Comparison of ENCODE assay signal across 10 cellular contexts in genomic region chr3:14352002-14352627, GRCh38. TPM values are rescaled to one million over a fixed set of nuclear protein-coding genes. Genes with fewer than 3 reads are reported as not detected.
A peak's percentile ranks its signal among the peaks of the same experiment; 100 is the strongest.
DNase-seq lines count a peak whose midpoint lies in the region; ATAC-seq, FAIRE-seq and TF ChIP-seq lines count a peak whose summit lies in the region.
"Had no signal": no experiment of that assay in that cellular context is flagged by ENCODE, and none has a peak within 500 bp of the region (broad histone marks: within the 10 kb centered on the region; RNA-seq: fewer than 3 reads in every experiment).

No MANE protein-coding gene starts in this region.

- ATAC-seq in A549 (peak; percentile 65 to 86; a peak in 4 of 6 replicates), GM18502 (IDR thresholded peaks at IDR 0.05; ENCODE audit: poor library complexity, unreplicated experiment) (peak; percentile 63), HG03139 (IDR thresholded peaks at IDR 0.05; ENCODE audit: unreplicated experiment) (no peak)
- no peak for ATAC-seq in naive thymus-derived CD8-positive, alpha-beta T cell

- H3K4me2 ChIP-seq in A549 (no peak overlapping the region), osteoblast (ENCODE audit: insufficient read depth, low read length) (no peak overlapping the region)

- H3K9me3 ChIP-seq in A549: no peaks in the 10 kb centered on the region
- no peaks in the 10 kb centered on the region for H3K9me3 ChIP-seq in osteoblast (ENCODE audit: low read depth, low read length)

- TF ChIP-seq POLR2A in A549 (IDR thresholded peaks at IDR 0.05; ENCODE audit: low read length): no peak

- H3K27ac Mint-ChIP-seq in naive thymus-derived CD8-positive, alpha-beta T cell: no peak overlapping the region

- TF ChIP-seq EP300 in A549 (IDR thresholded peaks at IDR 0.05): no peak

- H3K4me1 Mint-ChIP-seq in naive thymus-derived CD8-positive, alpha-beta T cell: no peaks in the 10 kb centered on the region

- no peak overlapping the region for H3K4me3 Mint-ChIP-seq in naive thymus-derived CD8-positive, alpha-beta T cell

- no peaks in the 10 kb centered on the region for H3K9me3 Mint-ChIP-seq in naive thymus-derived CD8-positive, alpha-beta T cell

- no peaks in the 10 kb centered on the region for H3K36me3 ChIP-seq in osteoblast (ENCODE audit: insufficient read depth, low read length)

- H3K4me3 ChIP-seq in A549: no peak overlapping the region
- no peak overlapping the region for H3K4me3 ChIP-seq in osteoblast (ENCODE audit: insufficient read depth, low read length)

- H3K79me2 ChIP-seq in osteoblast (ENCODE audit: insufficient read depth, low read length): no peaks in the 10 kb centered on the region

- no peak overlapping the region for H2AFZ ChIP-seq in osteoblast (ENCODE audit: low read length)

- WGBS in A549 (ENCODE audit: missing lambda C conversion rate): 81% methylated on average over 10 of the region's 13 CpGs

- no peaks in the 10 kb centered on the region for H3K36me3 Mint-ChIP-seq in naive thymus-derived CD8-positive, alpha-beta T cell

- H3K27me3 Mint-ChIP-seq in naive thymus-derived CD8-positive, alpha-beta T cell: peaks cover 0 to 2% (median 0%) of the 10 kb centered on the region in 5 donors

- no peaks in the 10 kb centered on the region for H4K20me1 ChIP-seq in osteoblast (ENCODE audit: insufficient read depth, low read length)

- H3K4me1 ChIP-seq in A549 (no peaks in the 10 kb centered on the region), osteoblast (ENCODE audit: insufficient read depth, low read length) (no peaks in the 10 kb centered on the region)

- peaks cover 15% of the 10 kb centered on the region for H3K27me3 ChIP-seq in osteoblast (ENCODE audit: insufficient read depth, low read length)

- CTCF ChIA-PET in A549 (lab: Yijun Ruan, JAX): interaction anchor here (0.8 to 1.7 kb wide), 5 partner anchors 12 to 116 kb away, joined by 3 to 6 read pairs (median 3); no protein-coding TSS in a partner anchor

- no peak overlapping the region for H3K27ac ChIP-seq in A549
- H3K27ac ChIP-seq in osteoblast (ENCODE audit: low read depth, low read length): no peak overlapping the region

- POLR2A ChIA-PET in A549 (lab: Yijun Ruan, JAX): no interaction called here
- POLR2A ChIA-PET in naive thymus-derived CD8-positive, alpha-beta T cell (lab: Charles Lee): no interaction called here

- FAIRE-seq in A549 (lab: Jason Lieb, UNC): no peak

- no peak for TF ChIP-seq RAD21 in A549 (conservative IDR thresholded peaks at IDR 0.05 in 1 of 2, IDR thresholded peaks at IDR 0.05 in 1 of 2)

- no peak for TF ChIP-seq CTCF in A549 (IDR thresholded peaks at IDR 0.05)
- no peak for TF ChIP-seq CTCF in osteoblast (IDR thresholded peaks at IDR 0.05; ENCODE audit: extremely low read depth, low read depth, low read length)

- DNase-seq in A549 (ENCODE audit: low read depth in 1 of 2, low spot score in 1 of 2) (peak; percentile 57 to 80), MV-4-11 (lab: John Stamatoyannopoulos, UW) (peak; percentile 25), cerebellar cortex (ENCODE audit: low spot score) (peak; percentile 73), osteoblast (ENCODE audit: insufficient read length, low spot score, missing footprints) (no peak)
- no peak for DNase-seq in naive thymus-derived CD8-positive, alpha-beta T cell
- DNase-seq in activated CD8-positive, alpha-beta memory T cell treated with anti-CD3 and anti-CD28 coated beads for 24 hours: no peak
- DNase-seq: aorta, DMS79 had no signal

TF ChIP-seq in A549, 52 proteins besides CTCF, POLR2A, EP300 and RAD21:
- TF ChIP-seq GATA3 (IDR thresholded peaks at IDR 0.05; ENCODE audit: borderline replicate concordance): no peak
- TF ChIP-seq MAX (IDR thresholded peaks at IDR 0.05): 0 out of 2 replicates have a peak, but pooled peaks have one; percentile 18
- TF ChIP-seq CEBPB (IDR thresholded peaks at IDR 0.05): peak in 1 of 2 experiments; percentile 50; a peak in 1 of 4 replicates
- peak; percentile 85 for TF ChIP-seq USF2 (IDR thresholded peaks at IDR 0.05)

RNA-seq across cellular contexts. Expression of gene SLC6A6, which starts 50.3 kb away (rescaled TPM):
- 73.3 and 76.2 TPM in 2 replicates for polyA plus RNA-seq in A549 (2011; rRNA removed)
- 39.4 and 55.1 TPM in 2 replicates for polyA plus RNA-seq in A549 (2012; cell fraction: cytosol; rRNA removed)
- polyA plus RNA-seq in A549 (2012; cell fraction: nucleus; rRNA removed): 144 and 151 TPM in 2 replicates
- 66.2 to 73.8 TPM (median 66.5 TPM) in 3 replicates for polyA plus RNA-seq in A549 (2017; fragmentation: RNase III; extraction: RNeasy Plus Mini Kit Qiagen cat#74134 plus additional on column Dnase treatment)
- polyA minus RNA-seq in A549 (2011; rRNA and poly(A)+ RNA removed): 141 and 148 TPM in 2 replicates
- total RNA-seq in osteoblast: 76.6 and 86.5 TPM in 2 replicates
- 10 to 100 TPM; 43.1 to 43.7 TPM for total RNA-seq in naive thymus-derived CD8-positive, alpha-beta T cell
- polyA plus RNA-seq in naive thymus-derived CD8-positive, alpha-beta T cell: 1 to 10 TPM; 2.1 to 5.0 (median 3.0) TPM

Comparison
In these comparisons a context has a peak if more than half of its experiments do, and no peak if none do; other contexts are left out.
1. ATAC-seq: peak in A549 (2 of 2) and GM18502 (single experiment); none in HG03139 (single experiment) and naive thymus-derived CD8-positive, alpha-beta T cell (0 of 2).
2. DNase-seq: peak in A549 (2 of 2), MV-4-11 (single experiment) and cerebellar cortex (single experiment); none in osteoblast (single experiment), naive thymus-derived CD8-positive, alpha-beta T cell (0 of 10) and activated CD8-positive, alpha-beta memory T cell treated with anti-CD3 and anti-CD28 coated beads for 24 hours (single experiment).